22 cellular contexts compared by ENCODE assay signal in genomic region chr4:182893490-182893889, GRCh38.
"Had no signal": no experiment of that assay in that cellular context is flagged by ENCODE, and none has a peak within 500 bp of the region (broad histone marks: within the 10 kb centered on the region; RNA-seq: fewer than 3 reads in every experiment).

No MANE protein-coding gene starts in this region.

- H3K27me3 Mint-ChIP-seq: memory B cell; stimulated activated memory B cell treated with anti-CD40 and anti-IgM and Interleukin-4, amounts not matched to agents 10 μg/mL and 1 μg/mL and 100 μg/mL, for 72 hours had no signal

- H3K4me1 Mint-ChIP-seq: stimulated activated memory B cell treated with anti-CD40 and anti-IgM and Interleukin-4, amounts not matched to agents 10 μg/mL and 1 μg/mL and 100 μg/mL, for 72 hours had no signal

- H3K27me3 ChIP-seq: dorsolateral prefrontal cortex, neural progenitor cell, ovary, testis, tibial nerve, upper lobe of left lung had no signal

- H3K27ac Mint-ChIP-seq: memory B cell; natural killer cell; neural progenitor cell; stimulated activated memory B cell treated with anti-CD40 and anti-IgM and Interleukin-4, amounts not matched to agents 10 μg/mL and 1 μg/mL and 100 μg/mL, for 72 hours had no signal

- H3K27ac ChIP-seq: dorsolateral prefrontal cortex, neural progenitor cell, ovary, testis, tibial nerve, upper lobe of left lung had no signal

- ATAC-seq: left lobe of liver; natural killer cell; sciatic nerve; stimulated activated memory B cell treated with anti-CD40 and anti-IgM and Interleukin-4, amounts not matched to agents 10 μg/mL and 1 μg/mL and 100 μg/mL, for 72 hours; stimulated activated naive CD8-positive, alpha-beta T cell treated with anti-CD3 and anti-CD28 coated beads, Interleukin-15, Interleukin-2, amounts not matched to agents 100 U/mL and 50 U/mL, for 24 hours had no signal

- H3K9me3 Mint-ChIP-seq: memory B cell; natural killer cell; neural progenitor cell; stimulated activated memory B cell treated with anti-CD40 and anti-IgM and Interleukin-4, amounts not matched to agents 10 μg/mL and 1 μg/mL and 100 μg/mL, for 72 hours had no signal

- H3K9me3 ChIP-seq: ovary, testis, tibial nerve, upper lobe of left lung had no signal

- H2AFZ ChIP-seq: neural progenitor cell had no signal

- H3K9ac ChIP-seq: neural progenitor cell had no signal

- H3K4me1 ChIP-seq: neural progenitor cell, testis, tibial nerve had no signal

- H3K4me3 ChIP-seq: dorsolateral prefrontal cortex, lung, neural progenitor cell, ovary, smooth muscle cell, testis, tibial nerve, upper lobe of left lung had no signal

- H3K4me2 ChIP-seq: neural progenitor cell, smooth muscle cell had no signal

- H3K36me3 ChIP-seq: ovary had no signal

- H3K4me3 Mint-ChIP-seq: memory B cell; natural killer cell; neural progenitor cell; stimulated activated memory B cell treated with anti-CD40 and anti-IgM and Interleukin-4, amounts not matched to agents 10 μg/mL and 1 μg/mL and 100 μg/mL, for 72 hours had no signal

- DNase-seq: effector CD4-positive, alpha-beta T cell; head of caudate nucleus; kidney; natural killer cell; nucleus accumbens; ovary; retina; stimulated activated CD4-positive, alpha-beta T cell treated with anti-CD3 and anti-CD28 coated beads, Interleukin-2, amount 100 ng/mL, for 24 hours; stimulated activated CD4-positive, alpha-beta T cell treated with anti-CD3 and anti-CD28 coated beads, Interleukin-4, amount 100 ng/mL, for 24 hours; stimulated activated naive CD8-positive, alpha-beta T cell treated with anti-CD3 and anti-CD28 coated beads, Interleukin-15, Interleukin-2, amounts not matched to agents 100 U/mL and 50 U/mL, for 24 hours; substantia nigra; testis had no signal
